ENCODE assay signal across 11 cellular contexts in genomic region chr6:42777126-42777822, GRCh38. TPM values are rescaled to one million over a fixed set of nuclear protein-coding genes. Genes with fewer than 3 reads are reported as not detected.
DNase-seq lines count a peak whose midpoint lies in the region; ATAC-seq, FAIRE-seq and TF ChIP-seq lines count a peak whose summit lies in the region.
"Had no signal": no experiment of that assay in that cellular context is flagged by ENCODE, and none has a peak within 500 bp of the region (broad histone marks: within the 10 kb centered on the region; RNA-seq: fewer than 3 reads in every experiment).

No MANE protein-coding gene starts in this region.

- intact Hi-C loops in kidney (cut with DNase I), result no loop called here
- intact Hi-C loops in cardiac septum (cut with DNase I), result no loop called here

- H3K4me1 ChIP-seq in BLaER1, result peaks cover 56% of the 10 kb centered on the region
- peaks cover 5 to 7% of the 10 kb centered on the region in 2 donors for H3K4me1 ChIP-seq in kidney (ENCODE audit: control insufficient read depth in 1 of 2, insufficient read depth in 1 of 2, low read depth in 1 of 2, low read length in 2 of 2)

- DNase-seq in T-helper 17 cell, result no peak
- DNase-seq in kidney, result no peak
- no peak for DNase-seq in cardiac septum (ENCODE audit: low spot score)
- no peak for DNase-seq in effector CD8-positive, alpha-beta T cell (lab: John Stamatoyannopoulos, UW)
- DNase-seq: NCI-H1436 treated with DMSO at 0.1 percent for 48 hours had no signal

- H3K36me3 ChIP-seq in BLaER1, result no peaks in the 10 kb centered on the region
- no peaks in the 10 kb centered on the region for H3K36me3 ChIP-seq in kidney (ENCODE audit: control insufficient read depth in 1 of 2, insufficient read depth in 2 of 2, low read length in 2 of 2)

- H3K9me3 ChIP-seq in BLaER1 (no peaks in the 10 kb centered on the region), T-helper 17 cell (ENCODE audit: control insufficient read depth, low read length, poor library complexity, severe bottlenecking) (no peaks in the 10 kb centered on the region), kidney (ENCODE audit: control insufficient read depth in 1 of 2, low read length in 2 of 2) (no peaks in the 10 kb centered on the region)

- H3K27me3 ChIP-seq in BLaER1, result no peaks in the 10 kb centered on the region

- H3K4me3 Mint-ChIP-seq in T-helper 17 cell, result peak overlapping the region; percentile 19

- H3K9ac ChIP-seq in BLaER1, result no peak overlapping the region
- H3K9ac ChIP-seq in kidney (ENCODE audit: low read length in 2 of 2), result no peak overlapping the region

- peaks cover 46% of the 10 kb centered on the region for H3K4me1 Mint-ChIP-seq in T-helper 17 cell

- no peak overlapping the region for H3K4me3 ChIP-seq in BLaER1
- no peak overlapping the region for H3K4me3 ChIP-seq in kidney (ENCODE audit: low read length in 2 of 2)

- H3K27ac ChIP-seq in BLaER1, result no peak overlapping the region
- H3K27ac ChIP-seq in kidney (ENCODE audit: low read depth in 2 of 2, low read length in 2 of 2), result peak overlapping the region in 1 of 2 donors; percentile 26

- ATAC-seq in GM21619 (IDR thresholded peaks at IDR 0.05; ENCODE audit: unreplicated experiment) (peak; percentile 27), T-helper 17 cell (no peak), HG03521 (IDR thresholded peaks at IDR 0.05; ENCODE audit: unreplicated experiment) (no peak), HG02970 (IDR thresholded peaks at IDR 0.05; ENCODE audit: low FRiP score, unreplicated experiment) (no peak)
- ATAC-seq: activated CD4-positive, CD25-positive, alpha-beta regulatory T cell treated with anti-CD3 and anti-CD28 coated beads, Interleukin-2, amount 50 U/mL, for 24 hours had no signal

- H3K27me3 Mint-ChIP-seq in T-helper 17 cell, result no peaks in the 10 kb centered on the region

- FAIRE-seq in kidney (lab: Jason Lieb, UNC), result peak; percentile 93
- FAIRE-seq: endometrium had no signal

- no peaks in the 10 kb centered on the region for H3K36me3 Mint-ChIP-seq in T-helper 17 cell (ENCODE audit: low read depth)

- TF ChIP-seq CTCF in kidney (IDR thresholded peaks at IDR 0.05; ENCODE audit: borderline replicate concordance, extremely low read depth, insufficient read depth), result no peak

- no peaks in the 10 kb centered on the region for H4K20me1 ChIP-seq in BLaER1

- H3K4me2 ChIP-seq in BLaER1, result peak overlapping the region; percentile 45

- H3K27ac Mint-ChIP-seq in T-helper 17 cell, result peak overlapping the region; percentile 100

RNA-seq across cellular contexts. Expression of gene BICRAL, which starts 4.6 kb away (rescaled TPM):
- total RNA-seq in T-helper 17 cell, result 10 to 100 TPM; 31.9 to 34.1 TPM
- total RNA-seq in kidney, result 20.9 TPM
- 2.7 TPM for polyA plus RNA-seq in kidney (ENCODE audit: insufficient read depth, low read depth, low replicate concordance)
- 11.3 TPM for total RNA-seq in cardiac septum

RNA-seq across cellular contexts. Expression of gene TBCC, which starts 31.4 kb away (rescaled TPM):
- total RNA-seq in T-helper 17 cell (10 to 100 TPM; 71.5 to 73.2 TPM), kidney (21.2 TPM), cardiac septum (11.0 TPM)
- polyA plus RNA-seq in kidney (ENCODE audit: insufficient read depth, low read depth, low replicate concordance), result 17.6 TPM

RNA-seq across cellular contexts. Expression of gene PRPH2, which starts 54.9 kb away (rescaled TPM):
- total RNA-seq in T-helper 17 cell (not detected), kidney (1.6 TPM), cardiac septum (0.70 TPM)
- polyA plus RNA-seq in kidney (ENCODE audit: insufficient read depth, low read depth, low replicate concordance), result 0.75 TPM
